In genomic region chr16:80931985-80932720, GRCh38 we compare ENCODE assay signal across 8 cellular contexts.
A peak's percentile ranks its signal among the peaks of the same experiment; 100 is the strongest.
DNase-seq lines count a peak whose midpoint lies in the region; ATAC-seq and TF ChIP-seq lines count a peak whose summit lies in the region.

No MANE protein-coding gene starts in this region.

- H3K4me3 ChIP-seq in HEK293 (ENCODE audit: low read depth, low read length), result peak overlapping the region; percentile 9
- H3K4me3 ChIP-seq in fibroblast of the aortic adventitia (ENCODE audit: low read depth, low read length), result peak overlapping the region; percentile 65

- peaks cover 46% of the 10 kb centered on the region for H3K27me3 Mint-ChIP-seq in activated CD8-positive, alpha-beta memory T cell treated with anti-CD3 and anti-CD28 coated beads, Interleukin-2, amount 10 ng/mL, durations not matched to agents 7 days and 5 days
- peaks cover 65% of the 10 kb centered on the region for H3K27me3 Mint-ChIP-seq in type B pancreatic cell

- no peaks in the 10 kb centered on the region for H3K9me3 ChIP-seq in HEK293 (ENCODE audit: control insufficient read depth, insufficient read depth, low read depth, low read length)

- peak; percentile 81 for DNase-seq in AG20443 (ENCODE audit: low spot score)
- DNase-seq in activated CD8-positive, alpha-beta memory T cell treated with anti-CD3 and anti-CD28 coated beads, Interleukin-2, amount 10 ng/mL, durations not matched to agents 7 days and 5 days, result no peak
- peak; percentile 83 for DNase-seq in fibroblast of the aortic adventitia (ENCODE audit: low read depth)
- DNase-seq in myocyte (ENCODE audit: low read depth), result peak; percentile 39
- peak; percentile 70 for DNase-seq in type B pancreatic cell (ENCODE audit: extremely low spot score, unreplicated experiment)

- H3K4me1 Mint-ChIP-seq in activated CD8-positive, alpha-beta memory T cell treated with anti-CD3 and anti-CD28 coated beads, Interleukin-2, amount 10 ng/mL, durations not matched to agents 7 days and 5 days, result peaks cover 8% of the 10 kb centered on the region
- peaks cover 7% of the 10 kb centered on the region for H3K4me1 Mint-ChIP-seq in type B pancreatic cell (ENCODE audit: unreplicated experiment)

- POLR2A ChIA-PET in HEK293 (lab: Yijun Ruan, JAX), result no interaction called here

- ATAC-seq in activated CD8-positive, alpha-beta memory T cell treated with anti-CD3 and anti-CD28 coated beads, Interleukin-2, amount 10 ng/mL, durations not matched to agents 7 days and 5 days, result peak; percentile 60
- ATAC-seq in GM18502 (IDR thresholded peaks at IDR 0.05; ENCODE audit: poor library complexity, unreplicated experiment) (no peak), GM19324 (IDR thresholded peaks at IDR 0.05; ENCODE audit: low FRiP score, unreplicated experiment) (no peak)

- H3K4me3 Mint-ChIP-seq in activated CD8-positive, alpha-beta memory T cell treated with anti-CD3 and anti-CD28 coated beads, Interleukin-2, amount 10 ng/mL, durations not matched to agents 7 days and 5 days, result peak overlapping the region; percentile 30
- peak overlapping the region; percentile 84 for H3K4me3 Mint-ChIP-seq in type B pancreatic cell

- H3K27ac Mint-ChIP-seq in activated CD8-positive, alpha-beta memory T cell treated with anti-CD3 and anti-CD28 coated beads, Interleukin-2, amount 10 ng/mL, durations not matched to agents 7 days and 5 days, result no peak overlapping the region
- H3K27ac Mint-ChIP-seq in type B pancreatic cell, result peak overlapping the region; percentile 76

- H3K36me3 ChIP-seq in HEK293 (ENCODE audit: control insufficient read depth in 2 of 2, insufficient read depth in 1 of 2, low read length in 2 of 2), result no peaks in the 10 kb centered on the region

- no peaks in the 10 kb centered on the region for H3K36me3 Mint-ChIP-seq in activated CD8-positive, alpha-beta memory T cell treated with anti-CD3 and anti-CD28 coated beads, Interleukin-2, amount 10 ng/mL, durations not matched to agents 7 days and 5 days
- H3K36me3 Mint-ChIP-seq in type B pancreatic cell, result no peaks in the 10 kb centered on the region

- TF ChIP-seq CTCF in HEK293 (tag by site-specific recombination; IDR thresholded peaks at IDR 0.05) (0 out of 2 replicates have a peak, but pooled peaks have one; percentile 56), fibroblast of the aortic adventitia (IDR thresholded peaks at IDR 0.05; ENCODE audit: insufficient read depth, low read length) (peak; percentile 14), type B pancreatic cell (conservative IDR thresholded peaks at IDR 0.05) (no peak)

- CTCF ChIA-PET in HEK293 (lab: Yijun Ruan, JAX), result interaction anchor here (0.6 to 0.7 kb wide), 3 partner anchors 152 to 1374 kb away, joined by 3 to 4 read pairs (median 3); no protein-coding TSS in a partner anchor
- CTCF ChIA-PET in activated CD8-positive, alpha-beta memory T cell treated with anti-CD3 and anti-CD28 coated beads, Interleukin-2, amount 10 ng/mL, durations not matched to agents 7 days and 5 days (lab: Charles Lee), result interaction anchor here (1.2 kb wide), 1 partner anchor 8 kb away, joined by 4 read pairs; no protein-coding TSS in a partner anchor

- no peaks in the 10 kb centered on the region for H3K9me3 Mint-ChIP-seq in activated CD8-positive, alpha-beta memory T cell treated with anti-CD3 and anti-CD28 coated beads, Interleukin-2, amount 10 ng/mL, durations not matched to agents 7 days and 5 days (ENCODE audit: low read depth)
- H3K9me3 Mint-ChIP-seq in type B pancreatic cell, result no peaks in the 10 kb centered on the region

- no peaks in the 10 kb centered on the region for H3K4me1 ChIP-seq in HEK293 (ENCODE audit: control insufficient read depth, insufficient read depth, low read length)

- H3K27ac ChIP-seq in HEK293 (ENCODE audit: extremely low read depth, low read depth, low read length), result peak overlapping the region; percentile 69; the same call in 1 of the 2 replicates

TF ChIP-seq in HEK293, 187 proteins besides CTCF, POLR2A, EP300 and RAD21 (continues in another document):
- TF ChIP-seq ZNF488 (tag by site-specific recombination; IDR thresholded peaks at IDR 0.05) (no peak), ZNF341 (tag by site-specific recombination; IDR thresholded peaks at IDR 0.05; ENCODE audit: low read depth) (0 out of 2 replicates have a peak, but pooled peaks have one; percentile 7), KLF16 (tag by site-specific recombination; IDR thresholded peaks at IDR 0.05) (no peak), ZNF501 (tag by site-specific recombination; IDR thresholded peaks at IDR 0.05) (no peak), ZBTB8A (tag by site-specific recombination; IDR thresholded peaks at IDR 0.05) (0 out of 2 replicates have a peak, but pooled peaks have one; percentile 15), ZBTB20 (tag by site-specific recombination; IDR thresholded peaks at IDR 0.05) (peak; percentile 75; the same call in 1 of the 2 replicates), ZNF311 (tag by site-specific recombination; IDR thresholded peaks at IDR 0.05; ENCODE audit: borderline replicate concordance) (no peak), ZNF521 (tag by site-specific recombination; IDR thresholded peaks at IDR 0.05) (no peak), PRDM10 (tag by site-specific recombination; IDR thresholded peaks at IDR 0.05) (no peak), ZSCAN4 (tag by site-specific recombination; IDR thresholded peaks at IDR 0.05) (no peak), ZBTB1 (tag by site-specific recombination; IDR thresholded peaks at IDR 0.05) (no peak), ZNF704 (tag by site-specific recombination; IDR thresholded peaks at IDR 0.05) (no peak), GLI4 (tag by site-specific recombination; IDR thresholded peaks at IDR 0.05) (no peak), YY2 (tag by site-specific recombination; IDR thresholded peaks at IDR 0.05) (no peak), ZNF292 (tag by site-specific recombination; IDR thresholded peaks at IDR 0.05; ENCODE audit: borderline replicate concordance, low read depth) (no peak), MYNN (tag by site-specific recombination; IDR thresholded peaks at IDR 0.05; ENCODE audit: borderline replicate concordance) (no peak)
